8 cellular contexts compared by ENCODE assay signal in genomic region chr22:41285441-41285819, GRCh38. TPM values are rescaled to one million over a fixed set of nuclear protein-coding genes. Genes with fewer than 3 reads are reported as not detected.
DNase-seq lines count a peak whose midpoint lies in the region; ATAC-seq and TF ChIP-seq lines count a peak whose summit lies in the region.

No MANE protein-coding gene starts in this region.

- no peaks in the 10 kb centered on the region for H3K36me3 Mint-ChIP-seq in glutamatergic neuron (ENCODE audit: unreplicated experiment)

- peaks cover 4% of the 10 kb centered on the region for H3K4me1 Mint-ChIP-seq in glutamatergic neuron (ENCODE audit: low read depth, unreplicated experiment)

- H3K27me3 Mint-ChIP-seq in glutamatergic neuron (ENCODE audit: unreplicated experiment), result peaks cover 2% of the 10 kb centered on the region

- H3K79me2 ChIP-seq in osteoblast (ENCODE audit: insufficient read depth, low read length), result peaks cover 49% of the 10 kb centered on the region

- H2AFZ ChIP-seq in osteoblast (ENCODE audit: low read length), result peak overlapping the region; percentile 66

- H3K4me3 ChIP-seq in osteoblast (ENCODE audit: insufficient read depth, low read length) (peak overlapping the region; percentile 92), testis (peak overlapping the region; percentile 91 to 95)

- H3K9me3 ChIP-seq in osteoblast (ENCODE audit: low read depth, low read length) (no peaks in the 10 kb centered on the region), testis (no peaks in the 10 kb centered on the region)

- WGBS in testis, 2 donors, result 0% methylated on average over 2 to 30 of the region's 30 CpGs

- H3K27ac ChIP-seq in osteoblast (ENCODE audit: low read depth, low read length), result peak overlapping the region; percentile 75
- peak overlapping the region; percentile 73 to 89 for H3K27ac ChIP-seq in testis

- H3K4me3 Mint-ChIP-seq in glutamatergic neuron (ENCODE audit: unreplicated experiment), result peak overlapping the region; percentile 95

- TF ChIP-seq POLR2A in testis (IDR thresholded peaks at IDR 0.05), result no peak

- peak overlapping the region; percentile 79 for H3K4me2 ChIP-seq in osteoblast (ENCODE audit: insufficient read depth, low read length)

- H4K20me1 ChIP-seq in osteoblast (ENCODE audit: insufficient read depth, low read length), result peaks cover 7% of the 10 kb centered on the region

- DNase-seq in DMS153 (lab: John Stamatoyannopoulos, UW) (peak; percentile 19), DMS153 treated with DMSO at 0.1 percent for 48 hours (lab: John Stamatoyannopoulos, UW; ENCODE audit: unreplicated experiment) (no peak), SIG-M5 (lab: John Stamatoyannopoulos, UW) (peak; percentile 25), glutamatergic neuron (peak; percentile 83), osteoblast (ENCODE audit: insufficient read length, low spot score, missing footprints) (peak; percentile 97), testis (peak; percentile 54)
- DNase-seq in activated naive CD4-positive, alpha-beta T cell treated with Interleukin-2 at 50 U/mL for 16 hours, result peak; percentile 93

- H3K27ac Mint-ChIP-seq in glutamatergic neuron (ENCODE audit: unreplicated experiment), result peak overlapping the region; percentile 96

- H3K9me3 Mint-ChIP-seq in glutamatergic neuron (ENCODE audit: unreplicated experiment), result peaks cover 8% of the 10 kb centered on the region

- TF ChIP-seq CTCF in glutamatergic neuron (IDR thresholded peaks at IDR 0.05; ENCODE audit: partially characterized antibody, unreplicated experiment), result no peak
- no peak for TF ChIP-seq CTCF in osteoblast (IDR thresholded peaks at IDR 0.05; ENCODE audit: extremely low read depth, low read depth, low read length)
- TF ChIP-seq CTCF in testis (IDR thresholded peaks at IDR 0.05), result no peak

- intact Hi-C loops in testis (cut with DNase I; ENCODE audit: low total_unique reads), result no loop called here

- no peaks in the 10 kb centered on the region for H3K27me3 ChIP-seq in osteoblast (ENCODE audit: insufficient read depth, low read length)
- no peaks in the 10 kb centered on the region for H3K27me3 ChIP-seq in testis

- H3K36me3 ChIP-seq in osteoblast (ENCODE audit: insufficient read depth, low read length) (peaks cover 37% of the 10 kb centered on the region), testis (ENCODE audit: low read depth, missing control alignments) (no peaks in the 10 kb centered on the region)

- ATAC-seq in HG03520 (IDR thresholded peaks at IDR 0.05; ENCODE audit: unreplicated experiment), result peak; percentile 16

- H3K4me1 ChIP-seq in osteoblast (ENCODE audit: insufficient read depth, low read length) (peaks cover 37% of the 10 kb centered on the region), testis (peaks cover 24% of the 10 kb centered on the region)

RNA-seq across cellular contexts. Expression of gene RANGAP1, which starts 0.6 kb away (rescaled TPM):
- total RNA-seq in glutamatergic neuron (ENCODE audit: unreplicated experiment) (80.8 TPM), osteoblast (29.8 and 31.8 TPM in 2 replicates), testis (100 to 1,000 TPM; 212 to 319 TPM)
- polyA plus RNA-seq in testis (ENCODE audit: insufficient read depth, low read depth, low replicate concordance), result 277 TPM

RNA-seq across cellular contexts. Expression of gene ZC3H7B, which starts 15.9 kb away (rescaled TPM):
- 51.6 TPM for total RNA-seq in glutamatergic neuron (ENCODE audit: unreplicated experiment)
- 43.6 and 53.6 TPM in 2 replicates for total RNA-seq in osteoblast
- total RNA-seq in testis, result 10 to 100 TPM; 56.4 to 63.0 TPM
- polyA plus RNA-seq in testis (ENCODE audit: insufficient read depth, low read depth, low replicate concordance), result 38.9 TPM

RNA-seq across cellular contexts. Expression of gene CHADL, which starts 44.7 kb away (rescaled TPM):
- total RNA-seq in glutamatergic neuron (ENCODE audit: unreplicated experiment) (0.27 TPM), osteoblast (1.1 and 1.2 TPM in 2 replicates), testis (10 to 100 TPM in 1 of 2 donors, 1 to 10 TPM in 1; 6.5 to 12.8 TPM)
- 9.1 TPM for polyA plus RNA-seq in testis (ENCODE audit: insufficient read depth, low read depth, low replicate concordance)
